8 cellular contexts compared by ENCODE assay signal in the genomic region with DNA sequence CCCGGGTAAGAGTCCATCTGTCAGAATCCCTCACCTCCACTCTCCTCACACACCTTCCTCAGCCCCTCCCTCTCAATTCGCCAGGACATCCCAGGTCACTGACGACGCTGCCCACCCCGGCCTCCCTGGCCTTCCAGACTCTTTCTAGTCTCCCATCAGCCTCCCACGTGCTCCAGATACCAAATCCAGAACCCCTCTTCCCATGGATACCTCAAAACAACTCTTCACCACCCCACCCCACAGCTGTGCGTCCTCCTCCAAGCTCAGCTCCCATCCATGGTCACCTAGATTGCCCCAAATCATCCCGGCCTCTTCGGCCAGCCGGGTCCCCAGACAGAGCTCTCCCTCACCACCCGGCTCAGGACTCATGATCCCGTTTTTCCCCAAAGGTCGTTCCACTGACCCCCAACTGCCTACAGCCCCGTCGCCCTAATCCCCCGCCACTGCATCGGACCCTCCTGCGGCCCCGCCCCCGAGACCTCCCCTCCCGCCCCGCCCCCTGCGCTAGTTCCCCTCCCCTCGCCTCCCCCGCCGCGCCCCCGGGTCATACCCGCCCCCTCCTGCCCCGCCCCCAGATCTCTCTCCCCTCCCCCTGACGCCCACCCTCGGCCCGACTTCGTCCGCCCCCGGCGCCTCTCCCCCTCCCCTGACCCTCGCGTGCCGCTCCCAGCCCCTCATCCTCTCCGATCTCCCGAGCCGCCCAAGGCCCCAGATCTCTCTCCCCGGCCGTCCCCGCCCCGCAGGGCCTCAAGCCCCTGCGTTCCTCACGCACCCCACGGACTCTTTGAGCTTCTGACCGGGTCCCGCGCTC. TPM values are rescaled to one million over a fixed set of nuclear protein-coding genes. Genes with fewer than 3 reads are reported as not detected.
A peak's percentile ranks its signal among the peaks of the same experiment; 100 is the strongest.
DNase-seq lines count a peak whose midpoint lies in the region; ATAC-seq, FAIRE-seq and TF ChIP-seq lines count a peak whose summit lies in the region.

No MANE protein-coding gene starts in this region.

- DNase-seq in NCI-H146 (lab: John Stamatoyannopoulos, UW) = peak; percentile 50
- no peak for DNase-seq in NCI-H146 treated with DMSO at 0.1 percent for 48 hours (lab: John Stamatoyannopoulos, UW; ENCODE audit: unreplicated experiment)
- DNase-seq in SK-MEL-5 (ENCODE audit: low read depth, low spot score) = peak; percentile 44
- peak; percentile 22 for DNase-seq in brain microvascular endothelial cell
- peak; percentile 6 for DNase-seq in small intestine
- no peak for DNase-seq in pons (ENCODE audit: low spot score)

- in situ Hi-C loops in SK-MEL-5 (cut with HindIII; ENCODE audit: low pct_unique_long_range_greater_than_20kb, low sequenced_read_pairs) = no loop called here
- in situ Hi-C loops in brain microvascular endothelial cell (cut with HindIII; ENCODE audit: low pct_ligation_motif_present, low sequenced_read_pairs) = no loop called here

- peak; percentile 15 for ATAC-seq in HG03280 (IDR thresholded peaks at IDR 0.05; ENCODE audit: unreplicated experiment)

- H3K9me3 ChIP-seq in iPS-18a (ENCODE audit: control insufficient read depth, low read depth, low read length) (no peaks in the 10 kb centered on the region), small intestine (ENCODE audit: control insufficient read depth, low read depth) (no peaks in the 10 kb centered on the region)

- H3K27ac ChIP-seq in brain microvascular endothelial cell = peak overlapping the region; percentile 89
- no peak overlapping the region for H3K27ac ChIP-seq in iPS-18a (ENCODE audit: low read length)
- peak overlapping the region; percentile 55 to 71 for H3K27ac ChIP-seq in small intestine (ENCODE audit: low read depth in 1 of 2, low read length in 1 of 2)

- no peak for TF ChIP-seq CTCF in brain microvascular endothelial cell (IDR thresholded peaks at IDR 0.05; ENCODE audit: low read depth, low read length, missing control alignments)

- H3K36me3 ChIP-seq in brain microvascular endothelial cell (replicated peaks) (peaks cover 15% of the 10 kb centered on the region), iPS-18a (ENCODE audit: control insufficient read depth, low read depth, low read length) (peaks cover 1% of the 10 kb centered on the region), small intestine (ENCODE audit: control insufficient read depth in 2 of 2, insufficient read depth in 2 of 2, low read length in 2 of 2) (peaks cover 5 to 11% of the 10 kb centered on the region in 2 donors)

- H3K27me3 ChIP-seq in brain microvascular endothelial cell (replicated peaks) (no peaks in the 10 kb centered on the region), iPS-18a (ENCODE audit: control insufficient read depth, insufficient read depth, low read length) (no peaks in the 10 kb centered on the region), small intestine (ENCODE audit: control insufficient read depth in 2 of 2, insufficient read depth in 2 of 2, low read length in 2 of 2) (no peaks in the 10 kb centered on the region)

- no peak for FAIRE-seq in small intestine (lab: Jason Lieb, UNC)

- H3K4me3 ChIP-seq in brain microvascular endothelial cell (ENCODE audit: low read depth, low read length) (peak overlapping the region; percentile 90), iPS-18a (ENCODE audit: low read length) (peak overlapping the region; percentile 85), small intestine (ENCODE audit: low read depth in 1 of 2, low read length in 2 of 2) (peak overlapping the region; percentile 84 to 87)

- H3K4me1 ChIP-seq in iPS-18a (ENCODE audit: control insufficient read depth, low read depth, low read length) (no peaks in the 10 kb centered on the region), small intestine (ENCODE audit: control insufficient read depth in 2 of 2, insufficient read depth in 1 of 2, low read depth in 1 of 2, low read length in 1 of 2) (peaks cover 0 to 4% of the 10 kb centered on the region in 2 donors)

- H3K9ac ChIP-seq in iPS-18a (ENCODE audit: low read length) = peak overlapping the region; percentile 55

- WGBS in small intestine, 3 donors = 2% methylated on average over 35 to 48 of the region's 53 CpGs

RNA-seq across cellular contexts. Expression of gene UBXN6, which starts 0.5 kb away (rescaled TPM):
- total RNA-seq in SK-MEL-5 (2014; rRNA removed; shearing (Covaris generic)) = 57.7 and 62.3 TPM in 2 replicates
- polyA plus RNA-seq in SK-MEL-5 (2015; cell fraction: cytosol; rRNA removed) = 81.8 and 119 TPM in 2 replicates
- polyA plus RNA-seq in SK-MEL-5 (2015; cell fraction: nucleus; rRNA removed) = 77.4 and 82.7 TPM in 2 replicates
- polyA plus RNA-seq in small intestine = 100 to 1,000 TPM in 2 of 3 donors, 10 to 100 TPM in 1; 82.7 to 194 (median 157) TPM

RNA-seq across cellular contexts. Expression of gene HDGFL2, which starts 15.0 kb away (rescaled TPM):
- 24.5 and 25.2 TPM in 2 replicates for total RNA-seq in SK-MEL-5 (2014; rRNA removed; shearing (Covaris generic))
- polyA plus RNA-seq in SK-MEL-5 (2015; cell fraction: cytosol; rRNA removed) = 53.2 and 60.4 TPM in 2 replicates
- 48.3 and 69.7 TPM in 2 replicates for polyA plus RNA-seq in SK-MEL-5 (2015; cell fraction: nucleus; rRNA removed)
- 10 to 100 TPM; 18.4 to 34.8 (median 22.1) TPM for polyA plus RNA-seq in small intestine

RNA-seq across cellular contexts. Expression of gene CHAF1A, which starts 54.6 kb away (rescaled TPM):
- total RNA-seq in SK-MEL-5 (2014; rRNA removed; shearing (Covaris generic)) = 14.5 and 19.4 TPM in 2 replicates
- 41.5 and 56.9 TPM in 2 replicates for polyA plus RNA-seq in SK-MEL-5 (2015; cell fraction: cytosol; rRNA removed)
- polyA plus RNA-seq in SK-MEL-5 (2015; cell fraction: nucleus; rRNA removed) = 50.2 and 72.0 TPM in 2 replicates
- 10 to 100 TPM in 1 of 3 donors, 1 to 10 TPM in 2; 4.0 to 13.5 (median 5.9) TPM for polyA plus RNA-seq in small intestine

RNA-seq across cellular contexts. Expression of gene SH3GL1, which starts 56.7 kb away (rescaled TPM):
- total RNA-seq in SK-MEL-5 (2014; rRNA removed; shearing (Covaris generic)) = 33.0 and 37.6 TPM in 2 replicates
- 94.1 and 101 TPM in 2 replicates for polyA plus RNA-seq in SK-MEL-5 (2015; cell fraction: cytosol; rRNA removed)
- 36.7 and 42.3 TPM in 2 replicates for polyA plus RNA-seq in SK-MEL-5 (2015; cell fraction: nucleus; rRNA removed)
- 100 to 1,000 TPM in 2 of 3 donors, 10 to 100 TPM in 1; 64.9 to 108 (median 101) TPM for polyA plus RNA-seq in small intestine

Comparison
In these comparisons a context has a peak if more than half of its experiments do, and no peak if none do; other contexts are left out.
1. DNase-seq: peak in NCI-H146 (single experiment), SK-MEL-5 (single experiment), brain microvascular endothelial cell (single experiment) and small intestine (single experiment); none in NCI-H146 treated with DMSO at 0.1 percent for 48 hours (single experiment) and pons (single experiment).
2. Peak in every context shown above with its lines, with median percentiles within 50 percentile points of each other: H3K4me3 ChIP-seq.